Comparison of ENCODE assay signal across 8 cellular contexts in genomic region chr11:117950320-117950719, GRCh38.
DNase-seq lines count a peak whose midpoint lies in the region; FAIRE-seq and TF ChIP-seq lines count a peak whose summit lies in the region.

No MANE protein-coding gene starts in this region.

- H3K9me3 Mint-ChIP-seq in nephron: no peaks in the 10 kb centered on the region

- H3K4me1 Mint-ChIP-seq in nephron: no peaks in the 10 kb centered on the region

- no peaks in the 10 kb centered on the region for H3K36me3 Mint-ChIP-seq in nephron (ENCODE audit: low read depth)

- H3K27ac Mint-ChIP-seq in nephron: no peak overlapping the region

- DNase-seq in GF-D8 (lab: John Stamatoyannopoulos, UW) (peak; percentile 50), NCI-H69 (lab: John Stamatoyannopoulos, UW) (peak; percentile 45), HuH-7.5 (ENCODE audit: low spot score) (no peak), 8988T (no peak), urothelium cell line (ENCODE audit: low spot score) (no peak)
- DNase-seq in activated naive CD4-positive, alpha-beta T cell treated with Interleukin-2 at 50 U/mL for 16 hours: peak; percentile 55
- DNase-seq in NK-92 treated with Interleukin-12 subunit alpha and Interleukin-12 subunit beta, amount 100 ng/mL, for 24 hours (lab: John Stamatoyannopoulos, UW): no peak

- no peak overlapping the region for H3K4me3 Mint-ChIP-seq in nephron

- no peak for FAIRE-seq in urothelium cell line (lab: Jason Lieb, UNC)

- peak in 2 of 3 experiments; percentile 30 to 38 for TF ChIP-seq CTCF in nephron (IDR thresholded peaks at IDR 0.05; ENCODE audit: unreplicated experiment in 3 of 3)

- peaks cover 11% of the 10 kb centered on the region for H3K27me3 Mint-ChIP-seq in nephron (ENCODE audit: low read depth)

Comparison
In these comparisons a context has a peak if more than half of its experiments do, and no peak if none do; other contexts are left out.
1. DNase-seq: peak in GF-D8 (single experiment), NCI-H69 (single experiment) and activated naive CD4-positive, alpha-beta T cell treated with Interleukin-2 at 50 U/mL for 16 hours (single experiment); none in HuH-7.5 (single experiment), 8988T (single experiment), urothelium cell line (single experiment) and NK-92 treated with Interleukin-12 subunit alpha and Interleukin-12 subunit beta, amount 100 ng/mL, for 24 hours (single experiment).